13 cellular contexts compared by ENCODE assay signal in the genomic region with DNA sequence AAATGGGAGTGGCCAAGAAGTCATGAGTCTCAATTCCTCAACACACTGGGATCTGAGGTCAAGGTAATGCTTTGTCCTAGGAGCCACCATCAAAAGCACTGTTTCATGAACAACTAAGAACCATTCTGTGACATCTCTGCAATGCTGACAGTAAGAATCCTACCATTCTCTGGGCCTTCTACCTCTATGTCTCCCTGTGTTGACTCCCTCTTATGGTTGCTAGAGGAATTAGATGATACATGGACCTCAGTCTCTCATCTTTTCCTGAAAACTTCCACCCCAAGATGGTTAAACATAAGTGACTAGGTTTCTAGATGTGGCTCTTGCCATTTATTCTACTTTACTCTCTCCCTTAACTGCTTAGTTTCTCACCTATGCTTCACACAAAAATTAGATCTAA. TPM values are rescaled to one million over a fixed set of nuclear protein-coding genes. Genes with fewer than 3 reads are reported as not detected.
DNase-seq lines count a peak whose midpoint lies in the region; FAIRE-seq and TF ChIP-seq lines count a peak whose summit lies in the region.
"Had no signal": no experiment of that assay in that cellular context is flagged by ENCODE, and none has a peak within 500 bp of the region (broad histone marks: within the 10 kb centered on the region; RNA-seq: fewer than 3 reads in every experiment).

No MANE protein-coding gene starts in this region.

- H3K36me3 Mint-ChIP-seq in chondrocyte (ENCODE audit: low read depth) = peaks cover 14% of the 10 kb centered on the region

- peak; percentile 21 for FAIRE-seq in D721Med (lab: Jason Lieb, UNC)

- H3K36me3 ChIP-seq in A673 (ENCODE audit: insufficient read depth, low read length, poor library complexity, severe bottlenecking) = peaks cover 63% of the 10 kb centered on the region

- H3K27me3 ChIP-seq in A673 (replicated peaks; ENCODE audit: insufficient read depth, low read depth, low read length, poor library complexity) = no peaks in the 10 kb centered on the region
- H3K27me3 ChIP-seq: vagina had no signal

- DNase-seq in A673 (ENCODE audit: low spot score) (no peak), D721Med (ENCODE audit: insufficient read length, low spot score) (no peak), NB4 (ENCODE audit: low read depth) (peak; percentile 33), chondrocyte (ENCODE audit: low spot score) (no peak), A172 (ENCODE audit: low spot score) (no peak), HPDE6-E6E7 (ENCODE audit: extremely low spot score) (no peak), GDM1 (lab: John Stamatoyannopoulos, UW) (no peak), GM13977 (ENCODE audit: low spot score) (no peak)
- DNase-seq: amygdala, Karpas-422, left ventricle myocardium superior, NCI-H748 treated with DMSO at 0.1 percent for 48 hours had no signal

- no peaks in the 10 kb centered on the region for H3K9me3 Mint-ChIP-seq in chondrocyte (ENCODE audit: low read depth)

- H3K27ac ChIP-seq in A673 (ENCODE audit: low read depth, low read length, poor library complexity, severe bottlenecking) = no peak overlapping the region
- H3K27ac ChIP-seq: vagina had no signal

- H3K4me1 Mint-ChIP-seq in chondrocyte (ENCODE audit: low read depth) = peaks cover 5% of the 10 kb centered on the region

- no peak overlapping the region for H3K4me3 ChIP-seq in A673 (ENCODE audit: low read depth, low read length, poor library complexity, severe bottlenecking)
- H3K4me3 ChIP-seq in NB4 (ENCODE audit: low read depth, low read length) = no peak overlapping the region
- H3K4me3 ChIP-seq: vagina had no signal

- in situ Hi-C loops in GM13977 (cut with MboI; ENCODE audit: low pct_unique_long_range_greater_than_20kb, low sequenced_read_pairs, unreplicated experiment) = no loop called here

- intact Hi-C loops in A673 (cut with micrococcal nuclease; ENCODE audit: unreplicated experiment) = no loop called here

- POLR2A ChIA-PET in A673 (lab: Charles Lee; ENCODE audit: low non-redundant PET) = no interaction called here

- no peak overlapping the region for H3K27ac Mint-ChIP-seq in chondrocyte (ENCODE audit: unreplicated experiment)

- H3K27me3 Mint-ChIP-seq in chondrocyte (ENCODE audit: low read depth) = no peaks in the 10 kb centered on the region

- H3K4me1 ChIP-seq in A673 (ENCODE audit: insufficient read depth, low read length, poor library complexity, severe bottlenecking) = no peaks in the 10 kb centered on the region

- BruUV-seq in A673 (replicated peaks; lab: Mats Ljungman, UMichigan) = no TSS peak

- peak; percentile 42; the same call in 1 of the 2 replicates for TF ChIP-seq CTCF in A673 (conservative IDR thresholded peaks at IDR 0.05; ENCODE audit: low read depth, low read length)
- peak; percentile 7 for TF ChIP-seq CTCF in D721Med (IDR thresholded peaks at IDR 0.05; ENCODE audit: insufficient read depth, missing control alignments)
- peak; percentile 26 for TF ChIP-seq CTCF in NB4 (IDR thresholded peaks at IDR 0.05; ENCODE audit: low read depth, low read length)
- TF ChIP-seq CTCF in chondrocyte (IDR thresholded peaks at IDR 0.05) = peak; percentile 37
- no peak for TF ChIP-seq CTCF in GM13977 (IDR thresholded peaks at IDR 0.05; ENCODE audit: extremely low read depth, insufficient read depth, missing control alignments)

- no peak overlapping the region for H3K4me3 Mint-ChIP-seq in chondrocyte (ENCODE audit: unreplicated experiment)

- no peak for TF ChIP-seq POLR2A in NB4 (IDR thresholded peaks at IDR 0.05; ENCODE audit: extremely low read depth, insufficient read length)

- no peaks in the 10 kb centered on the region for H3K9me3 ChIP-seq in A673 (ENCODE audit: low read depth, low read length, poor library complexity, severe bottlenecking)
- H3K9me3 ChIP-seq: vagina had no signal

- CTCF ChIA-PET in A673 (lab: Charles Lee) = no interaction called here

RNA-seq across cellular contexts. Expression of a gene that starts 9.1 kb away (rescaled TPM):
- total RNA-seq in A673 (2021) = 25.2 and 30.9 TPM in 2 replicates
- 16.5 to 17.6 TPM (median 17.1 TPM) in 3 replicates for total RNA-seq in chondrocyte
- 22.8 and 30.2 TPM in 2 replicates for total RNA-seq in A172 (2014; rRNA removed; shearing (Covaris generic))

RNA-seq across cellular contexts. Expression of a gene that starts 10.6 kb away (rescaled TPM):
- total RNA-seq in A673 (2021) = 62.4 and 67.9 TPM in 2 replicates
- 6.8 to 10.8 TPM (median 7.3 TPM) in 3 replicates for total RNA-seq in chondrocyte
- total RNA-seq in A172 (2014; rRNA removed; shearing (Covaris generic)) = 48.1 and 63.8 TPM in 2 replicates
